15 cellular contexts compared by ENCODE assay signal in genomic region chr6:57257911-57258541, GRCh38. TPM values are rescaled to one million over a fixed set of nuclear protein-coding genes. Genes with fewer than 3 reads are reported as not detected.
DNase-seq lines count a peak whose midpoint lies in the region; ATAC-seq and TF ChIP-seq lines count a peak whose summit lies in the region.
"Had no signal": no experiment of that assay in that cellular context is flagged by ENCODE, and none has a peak within 500 bp of the region (broad histone marks: within the 10 kb centered on the region; RNA-seq: fewer than 3 reads in every experiment).

No MANE protein-coding gene starts in this region.

- no peak overlapping the region for H3K4ac ChIP-seq in trophoblast cell (ENCODE audit: low read depth, low read length)

- ATAC-seq in HG03378 (IDR thresholded peaks at IDR 0.05; ENCODE audit: unreplicated experiment) (no peak), WTC11 (no peak)
- ATAC-seq: HCT116, PC-3 had no signal

- H4K8ac ChIP-seq in trophoblast cell (ENCODE audit: low read depth, low read length), result no peak overlapping the region

- H3K9ac ChIP-seq in trophoblast cell (ENCODE audit: low read length), result no peak overlapping the region

- H3K27ac ChIP-seq in breast epithelium (peak overlapping the region; percentile 68 to 84), trophoblast cell (ENCODE audit: low read depth, low read length) (no peak overlapping the region)
- H3K27ac ChIP-seq: 22Rv1, VCaP had no signal

- BruUV-seq in MCF 10A (replicated peaks; lab: Mats Ljungman, UMichigan), result no TSS peak

- no peak overlapping the region for H4K12ac ChIP-seq in trophoblast cell (ENCODE audit: low read depth, low read length)

- H2BK120ac ChIP-seq in trophoblast cell (ENCODE audit: insufficient read depth, low read length, poor library complexity), result no peak overlapping the region

- intact Hi-C loops in breast epithelium (cut with DNase I; ENCODE audit: low total_unique reads), result no loop called here
- intact Hi-C loops in MCF 10A (cut with micrococcal nuclease), result no loop called here

- no peak overlapping the region for H2BK5ac ChIP-seq in trophoblast cell (ENCODE audit: low read depth, low read length, poor library complexity)

- no peak overlapping the region for H3K4me3 Mint-ChIP-seq in MCF 10A (ENCODE audit: unreplicated experiment)
- H3K4me3 Mint-ChIP-seq in WTC11, result no peak overlapping the region

- H2BK12ac ChIP-seq in trophoblast cell (ENCODE audit: low read length), result no peak overlapping the region

- no peak overlapping the region for H3K14ac ChIP-seq in trophoblast cell (ENCODE audit: low read length)

- H3K18ac ChIP-seq in trophoblast cell (ENCODE audit: low read length), result no peak overlapping the region

- H3K27me3 Mint-ChIP-seq in MCF 10A (ENCODE audit: insufficient read depth, unreplicated experiment), result no peaks in the 10 kb centered on the region
- no peaks in the 10 kb centered on the region; the same call in 1 of the 2 replicates for H3K27me3 Mint-ChIP-seq in WTC11 (ENCODE audit: low read depth)

- H3K27me3 ChIP-seq in breast epithelium (no peaks in the 10 kb centered on the region), trophoblast cell (ENCODE audit: insufficient read depth, low read length) (no peaks in the 10 kb centered on the region)

- POLR2A ChIA-PET in MCF 10A (lab: Yijun Ruan, JAX) (interaction anchor here (1.2 kb wide), 1 partner anchor 8 kb away, joined by 4 read pairs; no protein-coding TSS in a partner anchor), WTC11 (lab: Charles Lee) (no interaction called here)

- no peaks in the 10 kb centered on the region for H3K36me3 ChIP-seq in breast epithelium
- H3K36me3 ChIP-seq in trophoblast cell (ENCODE audit: control insufficient read depth in 1 of 2, insufficient read depth in 2 of 2, low read length in 2 of 2), result no peaks in the 10 kb centered on the region

- H4K91ac ChIP-seq in trophoblast cell (ENCODE audit: low read depth, low read length), result no peak overlapping the region

- WGBS in trophoblast cell (ENCODE audit: extremely low coverage, insufficient coverage, insufficient read length), result no CpG with 5 or more reads among the region's 10 CpGs

- no peaks in the 10 kb centered on the region for H3K79me1 ChIP-seq in trophoblast cell (ENCODE audit: low read length)

- H3K4me1 ChIP-seq in breast epithelium, result no peaks in the 10 kb centered on the region
- H3K4me1 ChIP-seq in trophoblast cell (ENCODE audit: control insufficient read depth in 1 of 2, insufficient read depth in 2 of 2, low read length in 2 of 2), result peaks cover 0 to 2% of the 10 kb centered on the region in 2 experiments

- DNase-seq in breast epithelium (ENCODE audit: low spot score in 2 of 2) (no peak), MCF 10A (ENCODE audit: unreplicated experiment) (no peak), fibroblast of villous mesenchyme (ENCODE audit: low read depth) (peak; percentile 96), trophoblast cell (peak in 1 of 2 donors; percentile 18), NCI-H526 (lab: John Stamatoyannopoulos, UW) (no peak), NCI-H345 treated with DMSO at 0.1 percent for 48 hours (lab: John Stamatoyannopoulos, UW; ENCODE audit: unreplicated experiment) (no peak), WTC11 (ENCODE audit: low spot score) (no peak)
- DNase-seq: kidney, NCI-H1694, PC-3, retina had no signal

- peak overlapping the region; percentile 35 for H2AFZ ChIP-seq in trophoblast cell (ENCODE audit: insufficient read depth, low read length, poor library complexity)

- H3K4me3 ChIP-seq in breast epithelium, result peak overlapping the region; percentile 22 to 40 (median 30)
- H3K4me3 ChIP-seq in fibroblast of villous mesenchyme (ENCODE audit: low read depth, low read length), result peak overlapping the region; percentile 35
- H3K4me3 ChIP-seq in trophoblast cell (ENCODE audit: low read depth, low read length), result no peak overlapping the region

- H2AK5ac ChIP-seq in trophoblast cell (ENCODE audit: low read length), result no peak overlapping the region

- H3K9me3 Mint-ChIP-seq in MCF 10A (ENCODE audit: unreplicated experiment) (no peaks in the 10 kb centered on the region), WTC11 (no peaks in the 10 kb centered on the region)

- peaks cover 1% of the 10 kb centered on the region for H3K4me1 Mint-ChIP-seq in MCF 10A (ENCODE audit: insufficient read depth, unreplicated experiment)
- H3K4me1 Mint-ChIP-seq in WTC11, result no peaks in the 10 kb centered on the region

- H3K23ac ChIP-seq in trophoblast cell (ENCODE audit: low read length), result no peak overlapping the region

- no peak overlapping the region for H3K4me2 ChIP-seq in trophoblast cell (ENCODE audit: low read length)

- CTCF ChIA-PET in MCF 10A (lab: Yijun Ruan, JAX) (interaction anchor here (0.8 kb wide), 1 partner anchor 59 kb away, joined by 3 read pairs; the partner anchor contains the start of gene PRIM2), WTC11 (lab: Charles Lee) (no interaction called here)

- H3K9me3 ChIP-seq in breast epithelium (no peaks in the 10 kb centered on the region), trophoblast cell (ENCODE audit: insufficient read depth, low read depth, low read length) (no peaks in the 10 kb centered on the region)

- H3K36me3 Mint-ChIP-seq in MCF 10A (ENCODE audit: insufficient read depth, unreplicated experiment) (no peaks in the 10 kb centered on the region), WTC11 (no peaks in the 10 kb centered on the region)

- no peak for TF ChIP-seq CTCF in breast epithelium (IDR thresholded peaks at IDR 0.05)
- no peak for TF ChIP-seq CTCF in MCF 10A (IDR thresholded peaks at IDR 0.05; ENCODE audit: unreplicated experiment)
- no peak for TF ChIP-seq CTCF in fibroblast of villous mesenchyme (IDR thresholded peaks at IDR 0.05; ENCODE audit: insufficient read depth, low read depth, low read length)
- TF ChIP-seq CTCF in WTC11 (IDR thresholded peaks at IDR 0.05), result no peak

- no peaks in the 10 kb centered on the region for H3K79me2 ChIP-seq in trophoblast cell (ENCODE audit: control insufficient read depth, insufficient read depth, low read length, poor library complexity)

- TF ChIP-seq POLR2A in breast epithelium (IDR thresholded peaks at IDR 0.05), result no peak

- H3K27ac Mint-ChIP-seq in MCF 10A (ENCODE audit: low read depth, unreplicated experiment) (no peak overlapping the region), WTC11 (no peak overlapping the region; the same call in 1 of the 2 replicates)

TF ChIP-seq in WTC11, 78 proteins besides CTCF, POLR2A, EP300 and RAD21 (continues in another document):
- TF ChIP-seq, protein P1, sequence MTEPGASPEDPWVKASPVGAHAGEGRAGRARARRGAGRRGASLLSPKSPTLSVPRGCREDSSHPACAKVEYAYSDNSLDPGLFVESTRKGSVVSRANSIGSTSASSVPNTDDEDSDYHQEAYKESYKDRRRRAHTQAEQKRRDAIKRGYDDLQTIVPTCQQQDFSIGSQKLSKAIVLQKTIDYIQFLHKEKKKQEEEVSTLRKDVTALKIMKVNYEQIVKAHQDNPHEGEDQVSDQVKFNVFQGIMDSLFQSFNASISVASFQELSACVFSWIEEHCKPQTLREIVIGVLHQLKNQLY (CRISPR knock-in tag; IDR thresholded peaks at IDR 0.05), result no peak
- TF ChIP-seq ATF1 (CRISPR knock-in tag; IDR thresholded peaks at IDR 0.05), result no peak
- TF ChIP-seq RORB (CRISPR knock-in tag; IDR thresholded peaks at IDR 0.05), result no peak
- TF ChIP-seq ZNF512 (CRISPR knock-in tag; IDR thresholded peaks at IDR 0.05; ENCODE audit: borderline replicate concordance), result no peak
- TF ChIP-seq ELF4 (CRISPR knock-in tag; IDR thresholded peaks at IDR 0.05; ENCODE audit: low read depth), result no peak
- TF ChIP-seq, protein P2, sequence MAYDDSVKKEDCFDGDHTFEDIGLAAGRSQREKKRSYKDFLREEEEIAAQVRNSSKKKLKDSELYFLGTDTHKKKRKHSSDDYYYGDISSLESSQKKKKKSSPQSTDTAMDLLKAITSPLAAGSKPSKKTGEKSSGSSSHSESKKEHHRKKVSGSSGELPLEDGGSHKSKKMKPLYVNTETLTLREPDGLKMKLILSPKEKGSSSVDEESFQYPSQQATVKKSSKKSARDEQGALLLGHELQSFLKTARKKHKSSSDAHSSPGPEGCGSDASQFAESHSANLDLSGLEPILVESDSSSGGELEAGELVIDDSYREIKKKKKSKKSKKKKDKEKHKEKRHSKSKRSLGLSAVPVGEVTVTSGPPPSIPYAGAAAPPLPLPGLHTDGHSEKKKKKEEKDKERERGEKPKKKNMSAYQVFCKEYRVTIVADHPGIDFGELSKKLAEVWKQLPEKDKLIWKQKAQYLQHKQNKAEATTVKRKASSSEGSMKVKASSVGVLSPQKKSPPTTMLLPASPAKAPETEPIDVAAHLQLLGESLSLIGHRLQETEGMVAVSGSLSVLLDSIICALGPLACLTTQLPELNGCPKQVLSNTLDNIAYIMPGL (CRISPR knock-in tag; IDR thresholded peaks at IDR 0.05), result no peak
- no peak for TF ChIP-seq PREB (CRISPR knock-in tag; IDR thresholded peaks at IDR 0.05; ENCODE audit: borderline replicate concordance)

RNA-seq across cellular contexts. Expression of gene RAB23, which starts 35.9 kb away (rescaled TPM):
- total RNA-seq in breast epithelium, result 10 to 100 TPM; 10.4 to 11.7 (median 10.8) TPM
- 8.4 and 13.3 TPM in 2 replicates for total RNA-seq in MCF 10A (2022)
- 58.7 and 63.5 TPM in 2 replicates for total RNA-seq in fibroblast of villous mesenchyme
- 23.4 and 23.5 TPM in 2 replicates for polyA plus RNA-seq in trophoblast cell (2013)
- 11.3 to 14.8 TPM (median 14.5 TPM) in 3 replicates for total RNA-seq in WTC11 (2021)

RNA-seq across cellular contexts. Expression of gene PRIM2, which starts 59.4 kb away (rescaled TPM):
- 10 to 100 TPM in 2 of 3 donors, 1 to 10 TPM in 1; 9.3 to 20.1 (median 13.8) TPM for total RNA-seq in breast epithelium
- 8.6 and 9.7 TPM in 2 replicates for total RNA-seq in MCF 10A (2022)
- 33.8 and 51.0 TPM in 2 replicates for total RNA-seq in fibroblast of villous mesenchyme
- 18.8 and 21.0 TPM in 2 replicates for polyA plus RNA-seq in trophoblast cell (2013)
- 38.2 to 42.2 TPM (median 40.9 TPM) in 3 replicates for total RNA-seq in WTC11 (2021)
